1 cellular context compared by ENCODE assay signal in genomic region chr20:45863543-45864470, GRCh38.
TF ChIP-seq lines count a peak whose summit lies in the region.

No MANE protein-coding gene starts in this region.

TF ChIP-seq in HepG2, 621 proteins besides CTCF, POLR2A, EP300 and RAD21 (continued from another document and continues in another):
- no peak for TF ChIP-seq ZNF280B (CRISPR knock-in tag; IDR thresholded peaks at IDR 0.05; ENCODE audit: borderline replicate concordance)
- no peak for TF ChIP-seq DR1 (CRISPR knock-in tag; IDR thresholded peaks at IDR 0.05)
- no peak for TF ChIP-seq NAIF1 (CRISPR knock-in tag; IDR thresholded peaks at IDR 0.05; ENCODE audit: borderline replicate concordance)
- no peak for TF ChIP-seq CHD2 (IDR thresholded peaks at IDR 0.05; ENCODE audit: low read depth, low read length)
- TF ChIP-seq PBX2 (CRISPR knock-in tag; IDR thresholded peaks at IDR 0.05), result no peak
- TF ChIP-seq TCF7 (IDR thresholded peaks at IDR 0.05; ENCODE audit: low read depth), result peak; percentile 67
- TF ChIP-seq EED (CRISPR knock-in tag; IDR thresholded peaks at IDR 0.05), result no peak
- 0 out of 2 replicates have a peak, but pooled peaks have one; percentile 37 for TF ChIP-seq KDM1A (CRISPR knock-in tag; IDR thresholded peaks at IDR 0.05)
- no peak for TF ChIP-seq ZNF569 (CRISPR knock-in tag; IDR thresholded peaks at IDR 0.05; ENCODE audit: borderline replicate concordance)
- no peak for TF ChIP-seq MBD4 (IDR thresholded peaks at IDR 0.05; ENCODE audit: borderline replicate concordance, low read length)
- no peak; the same call in 1 of the 2 replicates for TF ChIP-seq EEA1 (CRISPR knock-in tag; IDR thresholded peaks at IDR 0.05; ENCODE audit: borderline replicate concordance)
- TF ChIP-seq ZFX (CRISPR knock-in tag; IDR thresholded peaks at IDR 0.05; ENCODE audit: low read depth), result no peak
- peak; percentile 54; the same call in 1 of the 2 replicates for TF ChIP-seq PPARG (CRISPR knock-in tag; conservative IDR thresholded peaks at IDR 0.05)
- no peak for TF ChIP-seq ETV6 (CRISPR knock-in tag; conservative IDR thresholded peaks at IDR 0.05)
- TF ChIP-seq, protein P1, sequence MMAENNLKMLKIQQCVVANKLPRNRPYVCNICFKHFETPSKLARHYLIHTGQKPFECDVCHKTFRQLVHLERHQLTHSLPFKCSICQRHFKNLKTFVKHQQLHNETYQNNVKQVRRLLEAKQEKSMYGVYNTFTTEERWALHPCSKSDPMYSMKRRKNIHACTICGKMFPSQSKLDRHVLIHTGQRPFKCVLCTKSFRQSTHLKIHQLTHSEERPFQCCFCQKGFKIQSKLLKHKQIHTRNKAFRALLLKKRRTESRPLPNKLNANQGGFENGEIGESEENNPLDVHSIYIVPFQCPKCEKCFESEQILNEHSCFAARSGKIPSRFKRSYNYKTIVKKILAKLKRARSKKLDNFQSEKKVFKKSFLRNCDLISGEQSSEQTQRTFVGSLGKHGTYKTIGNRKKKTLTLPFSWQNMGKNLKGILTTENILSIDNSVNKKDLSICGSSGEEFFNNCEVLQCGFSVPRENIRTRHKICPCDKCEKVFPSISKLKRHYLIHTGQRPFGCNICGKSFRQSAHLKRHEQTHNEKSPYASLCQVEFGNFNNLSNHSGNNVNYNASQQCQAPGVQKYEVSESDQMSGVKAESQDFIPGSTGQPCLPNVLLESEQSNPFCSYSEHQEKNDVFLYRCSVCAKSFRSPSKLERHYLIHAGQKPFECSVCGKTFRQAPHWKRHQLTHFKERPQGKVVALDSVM (CRISPR knock-in tag; IDR thresholded peaks at IDR 0.05), result peak; percentile 98
- TF ChIP-seq HMG20B (CRISPR knock-in tag; conservative IDR thresholded peaks at IDR 0.05), result 0 out of 2 replicates have a peak, but pooled peaks have one; percentile 50
- peak; percentile 19 for TF ChIP-seq CBX1 (IDR thresholded peaks at IDR 0.05; ENCODE audit: low read depth)
- peak; percentile 79; the same call in 1 of the 2 replicates for TF ChIP-seq ATF2 (CRISPR knock-in tag; IDR thresholded peaks at IDR 0.05)
- TF ChIP-seq SIX4 (CRISPR knock-in tag; IDR thresholded peaks at IDR 0.05), result no peak
- TF ChIP-seq ZNF350 (CRISPR knock-in tag; IDR thresholded peaks at IDR 0.05; ENCODE audit: borderline replicate concordance, low read depth), result peak; percentile 60; the same call in 1 of the 2 replicates
- TF ChIP-seq MXD3 (CRISPR knock-in tag; IDR thresholded peaks at IDR 0.05), result no peak
- peak; percentile 39; the same call in 1 of the 2 replicates for TF ChIP-seq IRF2 (CRISPR knock-in tag; IDR thresholded peaks at IDR 0.05)
- TF ChIP-seq REL (CRISPR knock-in tag; conservative IDR thresholded peaks at IDR 0.05), result no peak
- no peak for TF ChIP-seq PAF1 (CRISPR knock-in tag; IDR thresholded peaks at IDR 0.05)
- 0 out of 2 replicates have a peak, but pooled peaks have one; percentile 46 for TF ChIP-seq ZNF550 (CRISPR knock-in tag; IDR thresholded peaks at IDR 0.05; ENCODE audit: borderline replicate concordance)
- TF ChIP-seq ZNF12 (CRISPR knock-in tag; IDR thresholded peaks at IDR 0.05), result 0 out of 2 replicates have a peak, but pooled peaks have one; percentile 34
- no peak for TF ChIP-seq SIN3A (IDR thresholded peaks at IDR 0.05; ENCODE audit: borderline replicate concordance, low read depth, low read length)
- TF ChIP-seq PITX1 (CRISPR knock-in tag; IDR thresholded peaks at IDR 0.05), result peak; percentile 53; the same call in 1 of the 2 replicates
- TF ChIP-seq TOPORS (CRISPR knock-in tag; IDR thresholded peaks at IDR 0.05), result no peak
- peak; percentile 56; the same call in 1 of the 2 replicates for TF ChIP-seq ZSCAN21 (CRISPR knock-in tag; IDR thresholded peaks at IDR 0.05; ENCODE audit: borderline replicate concordance)
- no peak for TF ChIP-seq HOXD1 (CRISPR knock-in tag; IDR thresholded peaks at IDR 0.05)
- TF ChIP-seq ZC3H4 (CRISPR knock-in tag; IDR thresholded peaks at IDR 0.05; ENCODE audit: borderline replicate concordance), result no peak
- TF ChIP-seq ZFP82 (CRISPR knock-in tag; IDR thresholded peaks at IDR 0.05; ENCODE audit: borderline replicate concordance), result 0 out of 2 replicates have a peak, but pooled peaks have one; percentile 33
- no peak for TF ChIP-seq THYN1 (CRISPR knock-in tag; IDR thresholded peaks at IDR 0.05; ENCODE audit: borderline replicate concordance, low read depth)
- TF ChIP-seq PTBP1 (IDR thresholded peaks at IDR 0.05; ENCODE audit: low read depth, low read length, poor library complexity, severe bottlenecking), result no peak
- TF ChIP-seq, protein P2, sequence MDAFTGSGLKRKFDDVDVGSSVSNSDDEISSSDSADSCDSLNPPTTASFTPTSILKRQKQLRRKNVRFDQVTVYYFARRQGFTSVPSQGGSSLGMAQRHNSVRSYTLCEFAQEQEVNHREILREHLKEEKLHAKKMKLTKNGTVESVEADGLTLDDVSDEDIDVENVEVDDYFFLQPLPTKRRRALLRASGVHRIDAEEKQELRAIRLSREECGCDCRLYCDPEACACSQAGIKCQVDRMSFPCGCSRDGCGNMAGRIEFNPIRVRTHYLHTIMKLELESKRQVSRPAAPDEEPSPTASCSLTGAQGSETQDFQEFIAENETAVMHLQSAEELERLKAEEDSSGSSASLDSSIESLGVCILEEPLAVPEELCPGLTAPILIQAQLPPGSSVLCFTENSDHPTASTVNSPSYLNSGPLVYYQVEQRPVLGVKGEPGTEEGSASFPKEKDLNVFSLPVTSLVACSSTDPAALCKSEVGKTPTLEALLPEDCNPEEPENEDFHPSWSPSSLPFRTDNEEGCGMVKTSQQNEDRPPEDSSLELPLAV (CRISPR knock-in tag; conservative IDR thresholded peaks at IDR 0.05; ENCODE audit: low read depth), result no peak
- no peak for TF ChIP-seq ZNF577 (CRISPR knock-in tag; IDR thresholded peaks at IDR 0.05; ENCODE audit: borderline replicate concordance, low read depth)
- no peak for TF ChIP-seq ZNF646 (CRISPR knock-in tag; IDR thresholded peaks at IDR 0.05)
- TF ChIP-seq AHDC1 (CRISPR knock-in tag; IDR thresholded peaks at IDR 0.05; ENCODE audit: borderline replicate concordance), result peak; percentile 94
- TF ChIP-seq PHB2 (IDR thresholded peaks at IDR 0.05; ENCODE audit: partially characterized antibody), result no peak
- TF ChIP-seq ZNF335 (CRISPR knock-in tag; IDR thresholded peaks at IDR 0.05), result no peak
- TF ChIP-seq ZNF619 (CRISPR knock-in tag; IDR thresholded peaks at IDR 0.05), result no peak
- no peak; the same call in 1 of the 2 replicates for TF ChIP-seq KLF11 (CRISPR knock-in tag; IDR thresholded peaks at IDR 0.05)
- TF ChIP-seq NRL (CRISPR knock-in tag; IDR thresholded peaks at IDR 0.05; ENCODE audit: borderline replicate concordance), result no peak
